ENCODE assay signal across 27 cellular contexts in genomic region chr18:7206231-7206630, GRCh38. TPM values are rescaled to one million over a fixed set of nuclear protein-coding genes. Genes with fewer than 3 reads are reported as not detected.
"Had no signal": no experiment of that assay in that cellular context is flagged by ENCODE, and none has a peak within 500 bp of the region (broad histone marks: within the 10 kb centered on the region; RNA-seq: fewer than 3 reads in every experiment).

No MANE protein-coding gene starts in this region.

- H3K36me3 Mint-ChIP-seq: memory B cell; mesothelial cell of epicardium; natural killer cell treated with Interleukin-12 subunit alpha and Interleukin-12 subunit beta and Interleukin-15 and Interleukin-18, amount 100 ng/mL, for 72 hours; stimulated activated naive B cell treated with anti-CD40 and anti-IgM and Interleukin-4, amounts not matched to agents 10 μg/mL and 1 μg/mL and 100 μg/mL, for 72 hours had no signal

- H3K27ac ChIP-seq: left ventricle myocardium inferior, lower lobe of right lung, neutrophil, right atrium auricular region, testis had no signal

- H3K4me1 Mint-ChIP-seq: memory B cell; stimulated activated naive B cell treated with anti-CD40 and anti-IgM and Interleukin-4, amounts not matched to agents 10 μg/mL and 1 μg/mL and 100 μg/mL, for 72 hours; stimulated activated naive CD8-positive, alpha-beta T cell treated with anti-CD3 and anti-CD28 coated beads, Interleukin-15, amount 100 ng/mL, for 72 hours had no signal

- DNase-seq: esophagus squamous epithelium; foreskin fibroblast; glutamatergic neuron; kidney; left cardiac atrium; left ventricle myocardium inferior; lower lobe of right lung; sigmoid colon; stimulated activated CD4-positive, alpha-beta T cell treated with anti-CD3 and anti-CD28 coated beads, Interleukin-2, amount 100 ng/mL, for 24 hours; stimulated activated CD4-positive, alpha-beta T cell treated with anti-CD3 and anti-CD28 coated beads, Interleukin-4, amount 100 ng/mL, for 4 hours; stimulated activated naive B cell treated with anti-CD40 and anti-IgM and Interleukin-4, amounts not matched to agents 10 μg/mL and 1 μg/mL and 100 μg/mL, for 72 hours; stimulated activated naive CD8-positive, alpha-beta T cell treated with anti-CD3 and anti-CD28 coated beads, Interleukin-15, amount 100 ng/mL, for 72 hours; testis; trophoblast cell had no signal

- ATAC-seq: natural killer cell treated with Interleukin-12 subunit alpha and Interleukin-12 subunit beta and Interleukin-15 and Interleukin-18, amount 100 ng/mL, for 72 hours; stimulated activated naive B cell treated with anti-CD40 and anti-IgM and Interleukin-4, amounts not matched to agents 10 μg/mL and 1 μg/mL and 100 μg/mL, for 72 hours; stimulated activated naive CD8-positive, alpha-beta T cell treated with anti-CD3 and anti-CD28 coated beads, Interleukin-15, amount 100 ng/mL, for 72 hours had no signal

- H3K4me3 Mint-ChIP-seq: dendritic cell treated with granulocyte-macrophage colony-stimulating factor and Interleukin-4, amounts not matched to agents 40 ng/mL and 50 ng/mL, for 4 days; memory B cell; mesothelial cell of epicardium; natural killer cell treated with Interleukin-12 subunit alpha and Interleukin-12 subunit beta and Interleukin-15 and Interleukin-18, amount 100 ng/mL, for 72 hours; stimulated activated naive B cell treated with anti-CD40 and anti-IgM and Interleukin-4, amounts not matched to agents 10 μg/mL and 1 μg/mL and 100 μg/mL, for 72 hours; stimulated activated naive CD8-positive, alpha-beta T cell treated with anti-CD3 and anti-CD28 coated beads, Interleukin-15, amount 100 ng/mL, for 72 hours had no signal

- H3K27me3 ChIP-seq: esophagus squamous epithelium, gastroesophageal sphincter, neutrophil, right atrium auricular region, sigmoid colon, testis had no signal

- H3K9me3 Mint-ChIP-seq: dendritic cell treated with granulocyte-macrophage colony-stimulating factor and Interleukin-4, amounts not matched to agents 40 ng/mL and 50 ng/mL, for 4 days; mesothelial cell of epicardium; natural killer cell treated with Interleukin-12 subunit alpha and Interleukin-12 subunit beta and Interleukin-15 and Interleukin-18, amount 100 ng/mL, for 72 hours; stimulated activated naive B cell treated with anti-CD40 and anti-IgM and Interleukin-4, amounts not matched to agents 10 μg/mL and 1 μg/mL and 100 μg/mL, for 72 hours; stimulated activated naive CD8-positive, alpha-beta T cell treated with anti-CD3 and anti-CD28 coated beads, Interleukin-15, amount 100 ng/mL, for 72 hours had no signal

- H3K4me3 ChIP-seq: esophagus squamous epithelium, gastroesophageal sphincter, left ventricle myocardium inferior, lower lobe of right lung, right atrium auricular region, sigmoid colon, skin epidermis, testis had no signal

- H3K27me3 Mint-ChIP-seq: dendritic cell treated with granulocyte-macrophage colony-stimulating factor and Interleukin-4, amounts not matched to agents 40 ng/mL and 50 ng/mL, for 4 days; memory B cell; natural killer cell treated with Interleukin-12 subunit alpha and Interleukin-12 subunit beta and Interleukin-15 and Interleukin-18, amount 100 ng/mL, for 72 hours; stimulated activated naive B cell treated with anti-CD40 and anti-IgM and Interleukin-4, amounts not matched to agents 10 μg/mL and 1 μg/mL and 100 μg/mL, for 72 hours; stimulated activated naive CD8-positive, alpha-beta T cell treated with anti-CD3 and anti-CD28 coated beads, Interleukin-15, amount 100 ng/mL, for 72 hours had no signal

- H3K9me3 ChIP-seq: esophagus squamous epithelium, gastroesophageal sphincter, left ventricle myocardium inferior, lower lobe of right lung, neutrophil, right atrium auricular region, sigmoid colon, testis had no signal

- H3K27ac Mint-ChIP-seq: dendritic cell treated with granulocyte-macrophage colony-stimulating factor and Interleukin-4, amounts not matched to agents 40 ng/mL and 50 ng/mL, for 4 days; memory B cell; mesothelial cell of epicardium; natural killer cell treated with Interleukin-12 subunit alpha and Interleukin-12 subunit beta and Interleukin-15 and Interleukin-18, amount 100 ng/mL, for 72 hours; stimulated activated naive B cell treated with anti-CD40 and anti-IgM and Interleukin-4, amounts not matched to agents 10 μg/mL and 1 μg/mL and 100 μg/mL, for 72 hours; stimulated activated naive CD8-positive, alpha-beta T cell treated with anti-CD3 and anti-CD28 coated beads, Interleukin-15, amount 100 ng/mL, for 72 hours had no signal

- H3K36me3 ChIP-seq: esophagus squamous epithelium, gastroesophageal sphincter, left ventricle myocardium inferior, lower lobe of right lung, neutrophil, right atrium auricular region, sigmoid colon had no signal

RNA-seq across cellular contexts. Expression of gene LRRC30, which starts 24.7 kb away (rescaled TPM):
- total RNA-seq: epithelial cell of proximal tubule; esophagus squamous epithelium; gastroesophageal sphincter; kidney; left cardiac atrium; left ventricle myocardium inferior; lower lobe of right lung; mesothelial cell of epicardium; natural killer cell treated with Interleukin-12 subunit alpha and Interleukin-12 subunit beta and Interleukin-15 and Interleukin-18, amount 100 ng/mL, for 72 hours; osteocyte; posterior vena cava; right atrium auricular region; sigmoid colon; subcutaneous adipose tissue; testis had no signal
- polyA plus RNA-seq: sigmoid colon, urinary bladder had no signal
